ENCODE assay signal across 10 cellular contexts in the genomic region with DNA sequence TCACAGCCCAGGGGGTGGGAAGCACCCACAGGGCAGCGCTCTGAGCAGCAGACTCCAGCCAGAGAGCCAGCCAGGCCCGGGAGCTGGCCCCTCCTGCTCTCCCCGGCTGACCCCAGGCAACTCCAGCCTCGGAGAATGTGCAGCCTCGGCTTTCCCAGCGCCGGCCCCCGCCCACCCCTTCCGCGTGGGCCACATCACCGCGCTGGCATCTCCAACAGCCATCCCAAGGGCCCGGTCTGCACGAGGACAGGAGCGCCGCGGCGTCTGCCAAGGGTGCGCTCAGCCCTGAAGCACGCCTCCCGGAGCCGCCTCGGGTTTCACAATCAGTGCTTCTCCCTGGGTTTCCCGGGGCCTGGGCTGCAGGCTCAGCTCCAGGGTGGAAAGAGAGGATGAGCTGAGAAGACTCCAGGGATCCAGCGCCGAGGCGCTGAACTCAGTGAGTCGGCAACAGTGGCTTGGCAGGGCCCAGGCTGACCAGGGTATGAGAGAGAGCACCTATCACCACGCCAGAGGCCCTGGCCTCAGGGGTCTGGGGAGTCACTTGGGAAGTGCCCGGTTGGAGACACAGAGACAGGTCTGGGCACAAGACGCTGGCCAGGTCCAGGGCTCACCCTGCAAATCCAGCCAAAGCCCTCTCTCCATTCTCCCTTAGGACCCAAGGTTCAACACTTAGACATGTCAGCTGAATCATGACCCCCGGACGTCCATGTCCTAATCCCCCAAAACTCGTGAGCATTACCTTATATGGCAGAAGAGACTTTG.
DNase-seq lines count a peak whose midpoint lies in the region; ATAC-seq and TF ChIP-seq lines count a peak whose summit lies in the region.
"Had no signal": no experiment of that assay in that cellular context is flagged by ENCODE, and none has a peak within 500 bp of the region (broad histone marks: within the 10 kb centered on the region; RNA-seq: fewer than 3 reads in every experiment).

No MANE protein-coding gene starts in this region.

- no peaks in the 10 kb centered on the region for H3K9me3 Mint-ChIP-seq in activated T-cell treated with anti-CD3 and anti-CD28 coated beads, Interleukin-2, amount 50 U/mL, for 4 hours
- H3K9me3 Mint-ChIP-seq: CD4-positive, CD25-positive, alpha-beta regulatory T cell had no signal

- H3K36me3 Mint-ChIP-seq in activated T-cell treated with anti-CD3 and anti-CD28 coated beads, Interleukin-2, amount 50 U/mL, for 4 hours (ENCODE audit: insufficient read depth), result no peaks in the 10 kb centered on the region
- H3K36me3 Mint-ChIP-seq: CD4-positive, CD25-positive, alpha-beta regulatory T cell had no signal

- H3K4me3 Mint-ChIP-seq in activated T-cell treated with anti-CD3 and anti-CD28 coated beads, Interleukin-2, amount 50 U/mL, for 4 hours, result no peak overlapping the region
- H3K4me3 Mint-ChIP-seq: CD4-positive, CD25-positive, alpha-beta regulatory T cell had no signal

- H3K9me3 ChIP-seq in mucosa of descending colon, result no peaks in the 10 kb centered on the region
- no peaks in the 10 kb centered on the region for H3K9me3 ChIP-seq in vagina

- intact Hi-C loops in mucosa of descending colon (cut with DNase I, micrococcal nuclease), result no loop called here
- intact Hi-C loops in vagina (cut with DNase I), result no loop called here

- DNase-seq in activated T-cell treated with anti-CD3 and anti-CD28 coated beads, Interleukin-2, amount 50 U/mL, for 1 hour, result peak; percentile 7
- no peak for DNase-seq in activated T-cell treated with anti-CD3 and anti-CD28 coated beads, Interleukin-2, amount 50 U/mL, for 4 hours
- DNase-seq in mucosa of descending colon (peak; percentile 62 to 86 (median 72)), vagina (ENCODE audit: extremely low spot score in 2 of 2) (peak; percentile 95 to 98), HEK293T (ENCODE audit: extremely low spot score) (no peak)
- DNase-seq: CD4-positive, CD25-positive, alpha-beta regulatory T cell; stimulated activated naive CD4-positive, alpha-beta T cell had no signal

- no peaks in the 10 kb centered on the region for H3K27me3 ChIP-seq in vagina

- no peak for ATAC-seq in activated T-cell treated with anti-CD3 and anti-CD28 coated beads, Interleukin-2, amount 50 U/mL, for 4 hours
- peak; percentile 54 for ATAC-seq in esophagus mucosa
- peak; percentile 73 for ATAC-seq in mucosa of descending colon
- no peak for ATAC-seq in HG02870 (IDR thresholded peaks at IDR 0.05; ENCODE audit: unreplicated experiment)
- no peak for ATAC-seq in GM19395 (IDR thresholded peaks at IDR 0.05; ENCODE audit: unreplicated experiment)

- TF ChIP-seq POLR2A in vagina (IDR thresholded peaks at IDR 0.05), result no peak

- H3K36me3 ChIP-seq in mucosa of descending colon (ENCODE audit: low read depth), result no peaks in the 10 kb centered on the region
- H3K36me3 ChIP-seq in vagina, result no peaks in the 10 kb centered on the region

- CTCF ChIA-PET in HEK293T (lab: Yijun Ruan, JAX), result no interaction called here

- POLR2A ChIA-PET in HEK293T (lab: Yijun Ruan, JAX), result no interaction called here

- H3K4me1 ChIP-seq in mucosa of descending colon (ENCODE audit: low read depth) (no peaks in the 10 kb centered on the region), vagina (peaks cover 65% of the 10 kb centered on the region)

- TF ChIP-seq CTCF in mucosa of descending colon (IDR thresholded peaks at IDR 0.05), result no peak
- TF ChIP-seq CTCF in vagina (IDR thresholded peaks at IDR 0.05), result no peak

- H3K4me1 Mint-ChIP-seq in activated T-cell treated with anti-CD3 and anti-CD28 coated beads, Interleukin-2, amount 50 U/mL, for 4 hours (ENCODE audit: low read depth), result no peaks in the 10 kb centered on the region
- H3K4me1 Mint-ChIP-seq: CD4-positive, CD25-positive, alpha-beta regulatory T cell had no signal

- peaks cover 4% of the 10 kb centered on the region for H3K27me3 Mint-ChIP-seq in activated T-cell treated with anti-CD3 and anti-CD28 coated beads, Interleukin-2, amount 50 U/mL, for 4 hours (ENCODE audit: low read depth)

- H3K27ac ChIP-seq in vagina, result peak overlapping the region; percentile 87

- H3K4me3 ChIP-seq in mucosa of descending colon, result no peak overlapping the region
- H3K4me3 ChIP-seq in vagina, result no peak overlapping the region

TF ChIP-seq in HEK293T, 16 proteins besides CTCF, POLR2A, EP300 and RAD21:
- TF ChIP-seq SP1 (IDR thresholded peaks at IDR 0.05) (no peak), FOXA1 (IDR thresholded peaks at IDR 0.05) (no peak), FOXM1 (IDR thresholded peaks at IDR 0.05; ENCODE audit: borderline replicate concordance) (no peak), ARNT (IDR thresholded peaks at IDR 0.05) (no peak), TARDBP (IDR thresholded peaks at IDR 0.05) (no peak), ELF4 (IDR thresholded peaks at IDR 0.05) (no peak), L3MBTL2 (conservative IDR thresholded peaks at IDR 0.05) (no peak), CTBP1 (IDR thresholded peaks at IDR 0.05; ENCODE audit: borderline replicate concordance) (no peak), HDGF (IDR thresholded peaks at IDR 0.05; ENCODE audit: borderline replicate concordance) (no peak), NFRKB (IDR thresholded peaks at IDR 0.05) (no peak), LEF1 (IDR thresholded peaks at IDR 0.05; ENCODE audit: borderline replicate concordance) (no peak)
- TF ChIP-seq, protein P1, sequence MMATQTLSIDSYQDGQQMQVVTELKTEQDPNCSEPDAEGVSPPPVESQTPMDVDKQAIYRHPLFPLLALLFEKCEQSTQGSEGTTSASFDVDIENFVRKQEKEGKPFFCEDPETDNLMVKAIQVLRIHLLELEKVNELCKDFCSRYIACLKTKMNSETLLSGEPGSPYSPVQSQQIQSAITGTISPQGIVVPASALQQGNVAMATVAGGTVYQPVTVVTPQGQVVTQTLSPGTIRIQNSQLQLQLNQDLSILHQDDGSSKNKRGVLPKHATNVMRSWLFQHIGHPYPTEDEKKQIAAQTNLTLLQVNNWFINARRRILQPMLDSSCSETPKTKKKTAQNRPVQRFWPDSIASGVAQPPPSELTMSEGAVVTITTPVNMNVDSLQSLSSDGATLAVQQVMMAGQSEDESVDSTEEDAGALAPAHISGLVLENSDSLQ (IDR thresholded peaks at IDR 0.05), result no peak

Comparison
In these comparisons a context has a peak if more than half of its experiments do, and no peak if none do; other contexts are left out.
1. DNase-seq: peak in activated T-cell treated with anti-CD3 and anti-CD28 coated beads, Interleukin-2, amount 50 U/mL, for 1 hour (single experiment), mucosa of descending colon (3 of 3) and vagina (2 of 2); none in activated T-cell treated with anti-CD3 and anti-CD28 coated beads, Interleukin-2, amount 50 U/mL, for 4 hours (single experiment) and HEK293T (single experiment).
2. ATAC-seq: peak in esophagus mucosa (single experiment) and mucosa of descending colon (single experiment); none in activated T-cell treated with anti-CD3 and anti-CD28 coated beads, Interleukin-2, amount 50 U/mL, for 4 hours (0 of 2), HG02870 (single experiment) and GM19395 (single experiment).